In the genomic region with DNA sequence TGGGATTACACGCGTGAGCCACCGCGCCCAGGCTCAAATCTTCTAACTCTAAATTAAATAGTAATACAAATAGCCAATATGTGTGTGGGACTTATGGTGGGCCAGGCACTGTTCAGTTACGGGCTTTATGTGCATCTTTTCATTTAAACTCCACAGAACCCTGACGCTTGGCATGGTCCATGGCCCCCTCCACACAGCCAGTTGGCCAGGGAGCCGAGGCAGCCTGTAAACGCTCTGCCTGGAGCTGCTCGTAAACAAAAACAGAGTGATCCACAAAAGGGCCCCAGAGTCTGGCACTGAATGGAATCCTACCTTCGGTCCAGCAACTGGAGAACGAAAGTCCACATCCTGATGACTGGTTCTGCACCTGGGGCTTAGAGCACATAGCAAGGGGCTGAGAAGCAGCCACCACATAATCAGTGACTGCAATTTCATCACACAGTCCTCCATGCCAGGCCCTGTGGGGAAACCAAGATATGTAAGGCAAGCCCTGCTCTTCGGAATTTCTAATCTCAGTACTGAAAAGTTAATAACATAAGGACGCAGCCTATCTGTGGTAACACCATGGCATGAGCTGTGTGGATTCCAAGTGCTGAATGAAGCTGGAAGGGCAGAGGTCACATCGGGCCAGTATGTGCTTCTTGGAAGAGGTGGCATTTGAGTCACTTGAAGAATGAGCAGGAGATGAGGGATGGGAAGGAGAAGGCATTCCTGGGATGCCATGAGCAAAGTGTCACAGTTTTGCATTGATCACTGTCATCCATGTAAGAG, we compare ENCODE assay signal across 1 cellular context.
A peak's percentile ranks its signal among the peaks of the same experiment; 100 is the strongest.
TF ChIP-seq lines count a peak whose summit lies in the region.

No MANE protein-coding gene starts in this region.

TF ChIP-seq in H1, 55 proteins besides CTCF, POLR2A, EP300 and RAD21:
- no peak for TF ChIP-seq BCL11A (IDR thresholded peaks at IDR 0.05; ENCODE audit: low read depth in 2 of 2, low read length in 2 of 2)
- TF ChIP-seq TEAD4 (IDR thresholded peaks at IDR 0.05; ENCODE audit: low read depth, low read length), result peak; percentile 25; the same call in 1 of the 2 replicates
